Comparison of ENCODE assay signal across 16 cellular contexts in genomic region chr6:148491638-148492210, GRCh38.
DNase-seq lines count a peak whose midpoint lies in the region; TF ChIP-seq lines count a peak whose summit lies in the region.
"Had no signal": no experiment of that assay in that cellular context is flagged by ENCODE, and none has a peak within 500 bp of the region (broad histone marks: within the 10 kb centered on the region; RNA-seq: fewer than 3 reads in every experiment).

No MANE protein-coding gene starts in this region.

- no peak for TF ChIP-seq CTCF in ascending aorta (IDR thresholded peaks at IDR 0.05)
- TF ChIP-seq CTCF in A673 (conservative IDR thresholded peaks at IDR 0.05; ENCODE audit: low read depth, low read length) = no peak

- CTCF ChIA-PET in A673 (lab: Charles Lee) = no interaction called here

- DNase-seq in HCEC 1CT = peak; percentile 26
- DNase-seq in ascending aorta (ENCODE audit: low spot score in 2 of 2) = no peak
- DNase-seq in hepatic stellate cell (ENCODE audit: low spot score) = peak; percentile 40
- no peak for DNase-seq in substantia nigra (lab: John Stamatoyannopoulos, UW)
- DNase-seq in H4 (ENCODE audit: low spot score) = no peak
- no peak for DNase-seq in AML-193 (lab: John Stamatoyannopoulos, UW)
- DNase-seq in A673 (ENCODE audit: low spot score) = no peak
- DNase-seq: activated CD4-positive, CD25-positive, alpha-beta regulatory T cell treated with anti-CD3 and anti-CD28 coated beads, Interleukin-2, amount 50 U/mL, for 72 hours; Calu3; heart left ventricle; NCI-H1092; NCI-H2171; NCI-H774; PC-9; T1000 had no signal

- no peak overlapping the region for H3K4me3 ChIP-seq in ascending aorta
- no peak overlapping the region for H3K4me3 ChIP-seq in A673 (ENCODE audit: low read depth, low read length, poor library complexity, severe bottlenecking)
- H3K4me3 ChIP-seq: heart left ventricle, PC-9, SK-N-MC had no signal

- POLR2A ChIA-PET in A673 (lab: Charles Lee; ENCODE audit: low non-redundant PET) = no interaction called here

- BruUV-seq in A673 (replicated peaks; lab: Mats Ljungman, UMichigan) = no TSS peak

- intact Hi-C loops in ascending aorta (cut with DNase I) (loop anchor here (10.0 kb wide), 1 partner anchor 1947 kb away; the partner anchor contains the start of gene RAB32), A673 (cut with micrococcal nuclease; ENCODE audit: unreplicated experiment) (no loop called here)

- H3K9me3 ChIP-seq in ascending aorta = no peaks in the 10 kb centered on the region
- H3K9me3 ChIP-seq in A673 (ENCODE audit: low read depth, low read length, poor library complexity, severe bottlenecking) = no peaks in the 10 kb centered on the region
- H3K9me3 ChIP-seq: heart left ventricle had no signal

- H3K27ac ChIP-seq in ascending aorta = peak overlapping the region; percentile 63 to 78
- peak overlapping the region; percentile 44 for H3K27ac ChIP-seq in substantia nigra (ENCODE audit: low read depth, low read length, poor library complexity, severe bottlenecking)
- no peak overlapping the region for H3K27ac ChIP-seq in A673 (ENCODE audit: low read depth, low read length, poor library complexity, severe bottlenecking)
- H3K27ac ChIP-seq: PC-9, SK-N-MC had no signal

- H3K4me1 ChIP-seq in ascending aorta (peaks cover 0 to 39% of the 10 kb centered on the region in 2 donors), A673 (ENCODE audit: insufficient read depth, low read length, poor library complexity, severe bottlenecking) (no peaks in the 10 kb centered on the region)

- no peaks in the 10 kb centered on the region for H3K27me3 ChIP-seq in ascending aorta
- H3K27me3 ChIP-seq in A673 (replicated peaks; ENCODE audit: insufficient read depth, low read depth, low read length, poor library complexity) = no peaks in the 10 kb centered on the region
- H3K27me3 ChIP-seq: heart left ventricle had no signal

- H3K36me3 ChIP-seq in ascending aorta = peaks cover 6 to 13% of the 10 kb centered on the region in 2 donors
- H3K36me3 ChIP-seq in A673 (ENCODE audit: insufficient read depth, low read length, poor library complexity, severe bottlenecking) = no peaks in the 10 kb centered on the region

Comparison
In these comparisons a context has a peak if more than half of its experiments do, and no peak if none do; other contexts are left out.
1. DNase-seq: peak in HCEC 1CT (single experiment) and hepatic stellate cell (single experiment); none in ascending aorta (0 of 2), substantia nigra (0 of 49), H4 (single experiment), AML-193 (0 of 2) and A673 (single experiment).